Comparison of ENCODE assay signal across 1 cellular context in the genomic region with DNA sequence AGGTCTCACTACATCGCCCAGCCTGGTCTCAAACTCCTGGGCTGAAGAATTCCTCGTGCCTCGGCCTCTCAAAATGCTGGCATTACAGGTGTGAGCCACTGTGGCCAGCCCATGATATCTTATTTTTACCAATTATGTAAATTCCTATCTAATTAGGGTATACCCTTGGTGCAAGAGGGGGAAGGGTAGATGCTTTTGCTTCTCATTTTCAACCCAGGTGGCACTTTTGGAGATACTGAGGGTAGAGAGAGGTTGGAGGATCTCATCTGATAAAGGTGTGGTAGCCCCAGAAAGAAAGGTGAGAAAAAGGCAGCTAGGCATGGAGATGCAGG.
TF ChIP-seq lines count a peak whose summit lies in the region.

No MANE protein-coding gene starts in this region.

TF ChIP-seq in IMR-90, 13 proteins besides CTCF, POLR2A, EP300 and RAD21 (continued from another document):
- no peak for TF ChIP-seq SMC3 (IDR thresholded peaks at IDR 0.05; ENCODE audit: low read depth, low read length)
- no peak for TF ChIP-seq NFE2L2 (IDR thresholded peaks at IDR 0.05; ENCODE audit: low read depth, low read length)
- no peak for TF ChIP-seq MXI1 (IDR thresholded peaks at IDR 0.05; ENCODE audit: borderline replicate concordance, low read depth, low read length)
- no peak for TF ChIP-seq FOS (IDR thresholded peaks at IDR 0.05; ENCODE audit: low read depth, low read length)
- TF ChIP-seq MAZ (IDR thresholded peaks at IDR 0.05; ENCODE audit: borderline replicate concordance, low read depth, low read length) = no peak
- TF ChIP-seq RFX5 (IDR thresholded peaks at IDR 0.05; ENCODE audit: low read depth, low read length) = no peak
